In genomic region chr10:575312-576129, GRCh38 we compare ENCODE assay signal across 20 cellular contexts.
DNase-seq lines count a peak whose midpoint lies in the region; ATAC-seq and TF ChIP-seq lines count a peak whose summit lies in the region.
"Had no signal": no experiment of that assay in that cellular context is flagged by ENCODE, and none has a peak within 500 bp of the region (broad histone marks: within the 10 kb centered on the region; RNA-seq: fewer than 3 reads in every experiment).

No MANE protein-coding gene starts in this region.

- no peaks in the 10 kb centered on the region for H3K27me3 ChIP-seq in MM.1S (replicated peaks; ENCODE audit: insufficient read depth, low read length)
- H3K27me3 ChIP-seq in body of pancreas, result no peaks in the 10 kb centered on the region
- H3K27me3 ChIP-seq in right cardiac atrium (ENCODE audit: control insufficient read depth, insufficient read depth), result no peaks in the 10 kb centered on the region
- no peaks in the 10 kb centered on the region for H3K27me3 ChIP-seq in HAP-1 (ENCODE audit: low read depth)
- H3K27me3 ChIP-seq: esophagus squamous epithelium, sigmoid colon, suprapubic skin had no signal

- peak overlapping the region; percentile 72 for H3K9ac ChIP-seq in MM.1S (ENCODE audit: low read length)

- H3K9me2 ChIP-seq in MM.1S (replicated peaks; ENCODE audit: insufficient read depth, low read length), result no peaks in the 10 kb centered on the region

- H3K79me2 ChIP-seq in MM.1S (ENCODE audit: low read length), result no peaks in the 10 kb centered on the region

- no peaks in the 10 kb centered on the region for H3K36me3 ChIP-seq in MM.1S (replicated peaks; ENCODE audit: insufficient read depth, low read length)
- H3K36me3 ChIP-seq in body of pancreas (replicated peaks in 1 of 2; ENCODE audit: insufficient read depth in 1 of 2, low read depth in 2 of 2), result no peaks in the 10 kb centered on the region
- H3K36me3 ChIP-seq in HAP-1 (replicated peaks), result no peaks in the 10 kb centered on the region
- H3K36me3 ChIP-seq: esophagus squamous epithelium, sigmoid colon, suprapubic skin had no signal

- ATAC-seq in body of pancreas (peak; percentile 59), right cardiac atrium (peak; percentile 69 to 72), sciatic nerve (peak; percentile 78), GM19463 (IDR thresholded peaks at IDR 0.05; ENCODE audit: unreplicated experiment) (no peak)

- H3K27ac ChIP-seq in MM.1S (ENCODE audit: low read length) (peak overlapping the region; percentile 96), body of pancreas (no peak overlapping the region), right cardiac atrium (ENCODE audit: low read length) (no peak overlapping the region)
- H3K27ac ChIP-seq: esophagus squamous epithelium had no signal

- H2AFZ ChIP-seq in MM.1S (ENCODE audit: low read length), result peak overlapping the region; percentile 41

- no peak for TF ChIP-seq POLR2A in body of pancreas (IDR thresholded peaks at IDR 0.05)

- intact Hi-C loops in body of pancreas (cut with DNase I) (no loop called here), right cardiac atrium (cut with DNase I) (no loop called here), sciatic nerve (cut with DNase I) (no loop called here)

- TF ChIP-seq CTCF in MM.1S (IDR thresholded peaks at IDR 0.05; ENCODE audit: low read length) (no peak), body of pancreas (IDR thresholded peaks at IDR 0.05) (no peak)

- no peaks in the 10 kb centered on the region for H3K9me3 ChIP-seq in MM.1S (replicated peaks; ENCODE audit: insufficient read depth, low read length)
- H3K9me3 ChIP-seq in body of pancreas, result no peaks in the 10 kb centered on the region
- no peaks in the 10 kb centered on the region for H3K9me3 ChIP-seq in right cardiac atrium (ENCODE audit: control insufficient read depth, low read length)
- peaks cover 3% of the 10 kb centered on the region; the same call in 1 of the 2 replicates for H3K9me3 ChIP-seq in HAP-1
- H3K9me3 ChIP-seq: esophagus squamous epithelium, sigmoid colon, suprapubic skin had no signal

- H3K4me2 ChIP-seq in MM.1S (ENCODE audit: low read depth, low read length), result peak overlapping the region; percentile 79

- in situ Hi-C loops in HAP-1 (cut with MboI; ENCODE audit: low sequenced_read_pairs), result no loop called here

- peaks cover 17% of the 10 kb centered on the region for H3F3A ChIP-seq in MM.1S (ENCODE audit: insufficient read depth, low read length)

- H4K20me1 ChIP-seq in MM.1S (ENCODE audit: insufficient read depth, low read length), result no peaks in the 10 kb centered on the region

- DNase-seq in MM.1S, result peak; percentile 97
- DNase-seq in body of pancreas, result peak in 1 of 4 donors; percentile 26
- DNase-seq in right cardiac atrium, result no peak
- peak; percentile 45 for DNase-seq in sciatic nerve (ENCODE audit: low spot score)
- DNase-seq in HAP-1 (ENCODE audit: low spot score in 2 of 2), result no peak
- DNase-seq in globus pallidus (ENCODE audit: low spot score), result no peak
- DNase-seq: activated CD8-positive, alpha-beta memory T cell treated with anti-CD3 and anti-CD28 coated beads, Interleukin-2, amount 50 U/mL, for 48 hours; activated gamma-delta T cell; CD4-positive, CD25-positive, alpha-beta regulatory T cell; effector CD8-positive, alpha-beta T cell; esophagus squamous epithelium; GF-D8; NCI-H146; NCI-H2227 treated with DMSO at 0.1 percent for 48 hours; NCI-H748 treated with DMSO at 0.1 percent for 48 hours; SIG-M5; sigmoid colon; T-helper 1 cell had no signal

- H3K4me1 ChIP-seq in MM.1S (ENCODE audit: low read length), result peaks cover 23% of the 10 kb centered on the region
- peaks cover 10% of the 10 kb centered on the region for H3K4me1 ChIP-seq in body of pancreas
- H3K4me1 ChIP-seq in right cardiac atrium (ENCODE audit: control insufficient read depth, insufficient read depth, low read length), result peaks cover 4% of the 10 kb centered on the region
- H3K4me1 ChIP-seq in HAP-1, result no peaks in the 10 kb centered on the region

- 56 to 59% methylated on average over 16 to 17 of the region's 17 CpGs for WGBS in body of pancreas, 2 donors
- 54% methylated on average over 17 of the region's 17 CpGs for WGBS in right cardiac atrium

- H3K4me3 ChIP-seq in MM.1S (ENCODE audit: low read length), result peak overlapping the region; percentile 38
- no peak overlapping the region for H3K4me3 ChIP-seq in body of pancreas
- H3K4me3 ChIP-seq in right cardiac atrium (ENCODE audit: low read length), result no peak overlapping the region
- H3K4me3 ChIP-seq in HAP-1, result no peak overlapping the region
- H3K4me3 ChIP-seq: sigmoid colon, suprapubic skin had no signal

Comparison
In these comparisons a context has a peak if more than half of its experiments do, and no peak if none do; other contexts are left out.
1. DNase-seq: peak in MM.1S (single experiment) and sciatic nerve (single experiment); none in right cardiac atrium (0 of 3), HAP-1 (0 of 2) and globus pallidus (single experiment).